In the genomic region with DNA sequence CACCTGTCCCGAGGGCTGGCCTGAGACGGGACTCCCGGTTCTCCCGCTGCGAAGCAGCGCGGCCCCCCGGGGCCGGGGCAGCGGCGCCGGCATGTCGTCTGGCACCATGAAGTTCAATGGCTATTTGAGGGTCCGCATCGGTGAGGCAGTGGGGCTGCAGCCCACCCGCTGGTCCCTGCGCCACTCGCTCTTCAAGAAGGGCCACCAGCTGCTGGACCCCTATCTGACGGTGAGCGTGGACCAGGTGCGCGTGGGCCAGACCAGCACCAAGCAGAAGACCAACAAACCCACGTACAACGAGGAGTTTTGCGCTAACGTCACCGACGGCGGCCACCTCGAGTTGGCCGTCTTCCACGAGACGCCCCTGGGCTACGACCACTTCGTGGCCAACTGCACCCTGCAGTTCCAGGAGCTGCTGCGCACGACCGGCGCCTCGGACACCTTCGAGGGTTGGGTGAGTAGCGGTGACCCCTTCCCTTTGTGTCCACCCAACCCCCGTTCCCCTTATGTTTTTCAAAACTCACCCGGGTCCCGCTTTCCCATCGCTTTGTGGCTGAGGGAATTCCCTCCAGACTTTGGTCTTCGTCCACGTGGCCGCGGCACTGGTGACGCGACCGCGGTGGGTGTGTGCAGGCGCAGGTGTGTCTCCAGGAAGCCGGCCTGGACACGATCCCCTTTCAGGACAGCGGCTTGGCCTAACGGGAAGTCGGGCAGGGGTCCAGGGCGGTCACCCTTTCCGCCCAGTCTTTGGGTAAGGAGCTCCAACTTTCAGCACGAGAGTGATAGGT, we compare ENCODE assay signal across 8 cellular contexts. TPM values are rescaled to one million over a fixed set of nuclear protein-coding genes. Genes with fewer than 3 reads are reported as not detected.
DNase-seq lines count a peak whose midpoint lies in the region; ATAC-seq and TF ChIP-seq lines count a peak whose summit lies in the region.

No MANE protein-coding gene starts in this region.

- H3K27me3 Mint-ChIP-seq in Caco-2 (ENCODE audit: insufficient read depth, unreplicated experiment) (no peaks in the 10 kb centered on the region), glutamatergic neuron (ENCODE audit: unreplicated experiment) (peaks cover 9% of the 10 kb centered on the region), CD14-positive monocyte (ENCODE audit: low read depth in 3 of 3) (peaks cover 10 to 17% (median 16%) of the 10 kb centered on the region in 3 donors)
- H3K27me3 Mint-ChIP-seq in activated T-cell treated with anti-CD3 and anti-CD28 coated beads, Interleukin-2, amount 50 U/mL, for 72 hours (ENCODE audit: low read depth), result no peaks in the 10 kb centered on the region

- H3K4me3 ChIP-seq in Caco-2 (ENCODE audit: low read depth, low read length) (peak overlapping the region; percentile 49), prostate gland (peak overlapping the region; percentile 69)

- ATAC-seq in HG03045 (IDR thresholded peaks at IDR 0.05; ENCODE audit: unreplicated experiment) (peak; percentile 18), HG02588 (IDR thresholded peaks at IDR 0.05; ENCODE audit: unreplicated experiment) (no peak)
- peak; percentile 1 to 8 for ATAC-seq in activated T-cell treated with anti-CD3 and anti-CD28 coated beads, Interleukin-2, amount 50 U/mL, for 72 hours (replicated peaks in 1 of 2)

- TF ChIP-seq POLR2A in prostate gland (IDR thresholded peaks at IDR 0.05), result peak; percentile 17

- no TSS peak for BruUV-seq in Caco-2 (replicated peaks; lab: Mats Ljungman, UMichigan)

- DNase-seq in Caco-2, result peak; percentile 54 to 60
- DNase-seq in activated T-cell treated with anti-CD3 and anti-CD28 coated beads, Interleukin-2, amount 50 U/mL, for 72 hours, result peak in 1 of 2 donors; percentile 36
- peak; percentile 18 for DNase-seq in glutamatergic neuron
- peak; percentile 78 for DNase-seq in prostate gland (ENCODE audit: low spot score)
- no peak for DNase-seq in central memory CD4-positive, alpha-beta T cell
- DNase-seq in CD14-positive monocyte (ENCODE audit: low spot score), result no peak

- intact Hi-C loops in Caco-2 (cut with micrococcal nuclease; ENCODE audit: unreplicated experiment), result loop anchor here (5.0 kb wide), 1 partner anchor 65 kb away; no protein-coding TSS in a partner anchor
- intact Hi-C loops in prostate gland (cut with DNase I), result no loop called here
- intact Hi-C loops in CD14-positive monocyte (cut with micrococcal nuclease), result loop anchor here in 1 of 2 donors (5.0 kb wide), 1 partner anchor 115 kb away; no protein-coding TSS in a partner anchor

- H3K4me1 Mint-ChIP-seq in Caco-2 (ENCODE audit: low read depth, unreplicated experiment) (no peaks in the 10 kb centered on the region), glutamatergic neuron (ENCODE audit: low read depth, unreplicated experiment) (peaks cover 2% of the 10 kb centered on the region), CD14-positive monocyte (peaks cover 26% of the 10 kb centered on the region)
- H3K4me1 Mint-ChIP-seq in activated T-cell treated with anti-CD3 and anti-CD28 coated beads, Interleukin-2, amount 50 U/mL, for 72 hours (ENCODE audit: low read depth), result peaks cover 32% of the 10 kb centered on the region

- H3K9me3 Mint-ChIP-seq in Caco-2 (ENCODE audit: unreplicated experiment), result no peaks in the 10 kb centered on the region
- H3K9me3 Mint-ChIP-seq in activated T-cell treated with anti-CD3 and anti-CD28 coated beads, Interleukin-2, amount 50 U/mL, for 72 hours, result no peaks in the 10 kb centered on the region
- H3K9me3 Mint-ChIP-seq in glutamatergic neuron (ENCODE audit: unreplicated experiment), result peaks cover 3% of the 10 kb centered on the region
- peaks cover 0 to 4% (median 0%) of the 10 kb centered on the region in 7 donors for H3K9me3 Mint-ChIP-seq in CD14-positive monocyte

- H3K27me3 ChIP-seq in Caco-2 (replicated peaks; ENCODE audit: control insufficient read depth, insufficient read depth, low read length) (no peaks in the 10 kb centered on the region), prostate gland (replicated peaks; ENCODE audit: insufficient read depth) (no peaks in the 10 kb centered on the region)

- POLR2A ChIA-PET in Caco-2 (lab: Charles Lee), result interaction anchor here (0.5 to 1.1 kb wide), 8 partner anchors 11 to 440 kb away, joined by 3 to 5 read pairs (median 3); a partner anchor contains a TSS

- H3K9me3 ChIP-seq in Caco-2, result no peaks in the 10 kb centered on the region
- H3K9me3 ChIP-seq in prostate gland, result no peaks in the 10 kb centered on the region

- H3K27ac Mint-ChIP-seq in Caco-2 (ENCODE audit: unreplicated experiment) (peak overlapping the region; percentile 71), glutamatergic neuron (ENCODE audit: unreplicated experiment) (no peak overlapping the region), CD14-positive monocyte (peak overlapping the region in 3 of 7 donors; percentile 40 to 84 (median 77))
- peak overlapping the region; percentile 93 for H3K27ac Mint-ChIP-seq in activated T-cell treated with anti-CD3 and anti-CD28 coated beads, Interleukin-2, amount 50 U/mL, for 72 hours

- H3K4me1 ChIP-seq in Caco-2 (0 out of 2 replicates have a peak, but pooled peaks cover 3% of the 10 kb centered on the region), prostate gland (replicated peaks) (no peaks in the 10 kb centered on the region)

- WGBS in prostate gland, result under 1% methylated on average over 61 of the region's 63 CpGs

- H3K4me3 Mint-ChIP-seq in Caco-2 (ENCODE audit: unreplicated experiment) (peak overlapping the region; percentile 83), glutamatergic neuron (ENCODE audit: unreplicated experiment) (peak overlapping the region; percentile 52), CD14-positive monocyte (peak overlapping the region in 1 of 2 donors; percentile 97)
- peak overlapping the region in 1 of 2 donors; percentile 99 for H3K4me3 Mint-ChIP-seq in activated T-cell treated with anti-CD3 and anti-CD28 coated beads, Interleukin-2, amount 50 U/mL, for 72 hours

- H3K27ac ChIP-seq in prostate gland, result peak overlapping the region; percentile 87 to 89

- CTCF ChIA-PET in Caco-2 (lab: Charles Lee), result interaction anchor here (1.1 kb wide), 1 partner anchor 42 kb away, joined by 4 read pairs; no protein-coding TSS in a partner anchor

- H3K36me3 ChIP-seq in Caco-2 (ENCODE audit: control insufficient read depth, insufficient read depth, low read length), result no peaks in the 10 kb centered on the region
- H3K36me3 ChIP-seq in prostate gland, result no peaks in the 10 kb centered on the region

- TF ChIP-seq CTCF in Caco-2 (IDR thresholded peaks at IDR 0.05; ENCODE audit: insufficient read depth in 1 of 2, low read depth in 1 of 2, low read length in 1 of 2, severe bottlenecking in 1 of 2, unreplicated experiment in 1 of 2) (no peak), glutamatergic neuron (IDR thresholded peaks at IDR 0.05; ENCODE audit: partially characterized antibody, unreplicated experiment) (no peak), prostate gland (IDR thresholded peaks at IDR 0.05) (no peak), CD14-positive monocyte (IDR thresholded peaks at IDR 0.05) (no peak)

- peaks cover 7% of the 10 kb centered on the region for H3K36me3 Mint-ChIP-seq in Caco-2 (ENCODE audit: insufficient read depth, unreplicated experiment)
- peaks cover 14 to 33% of the 10 kb centered on the region in 2 donors for H3K36me3 Mint-ChIP-seq in activated T-cell treated with anti-CD3 and anti-CD28 coated beads, Interleukin-2, amount 50 U/mL, for 72 hours (ENCODE audit: insufficient read depth in 2 of 2)
- no peaks in the 10 kb centered on the region for H3K36me3 Mint-ChIP-seq in glutamatergic neuron (ENCODE audit: unreplicated experiment)
- peaks cover 0 to 11% of the 10 kb centered on the region in 2 donors for H3K36me3 Mint-ChIP-seq in CD14-positive monocyte

RNA-seq across cellular contexts. Expression of a gene that starts 0.8 kb away (rescaled TPM):
- 17.8 and 18.3 TPM in 2 replicates for total RNA-seq in Caco-2 (2022)
- 100 to 1,000 TPM; 127 to 143 TPM for total RNA-seq in activated T-cell treated with anti-CD3 and anti-CD28 coated beads, Interleukin-2, amount 50 U/mL, for 72 hours
- total RNA-seq in glutamatergic neuron (ENCODE audit: unreplicated experiment), result 0.54 TPM
- total RNA-seq in prostate gland, result 10 to 100 TPM; 27.6 to 33.9 TPM
- 1 to 10 TPM; 3.6 to 5.4 TPM for polyA plus RNA-seq in CD14-positive monocyte

RNA-seq across cellular contexts. Expression of a gene that starts 41.1 kb away (rescaled TPM):
- total RNA-seq in Caco-2 (2022) (31.4 and 32.5 TPM in 2 replicates), glutamatergic neuron (ENCODE audit: unreplicated experiment) (not detected), prostate gland (10 to 100 TPM; 57.1 to 98.5 TPM)
- total RNA-seq in activated T-cell treated with anti-CD3 and anti-CD28 coated beads, Interleukin-2, amount 50 U/mL, for 72 hours, result 1 to 10 TPM; 2.2 to 3.4 TPM
- not detected for polyA plus RNA-seq in CD14-positive monocyte

Comparison
In these comparisons a context has a peak if more than half of its experiments do, and no peak if none do; other contexts are left out.
1. DNase-seq: peak in Caco-2 (2 of 2), glutamatergic neuron (single experiment) and prostate gland (single experiment); none in central memory CD4-positive, alpha-beta T cell (single experiment) and CD14-positive monocyte (single experiment).
2. RNA of a gene that starts 0.8 kb away (total RNA-seq): 127 to 143 TPM in activated T-cell treated with anti-CD3 and anti-CD28 coated beads, Interleukin-2, amount 50 U/mL, for 72 hours, 27.6 to 33.9 TPM in prostate gland and 17.8 to 18.3 TPM in Caco-2; 0.54 TPM in glutamatergic neuron (single experiment); every median in the first group is over 10 times any median in the second.